ENCODE assay signal across 18 cellular contexts in the genomic region with DNA sequence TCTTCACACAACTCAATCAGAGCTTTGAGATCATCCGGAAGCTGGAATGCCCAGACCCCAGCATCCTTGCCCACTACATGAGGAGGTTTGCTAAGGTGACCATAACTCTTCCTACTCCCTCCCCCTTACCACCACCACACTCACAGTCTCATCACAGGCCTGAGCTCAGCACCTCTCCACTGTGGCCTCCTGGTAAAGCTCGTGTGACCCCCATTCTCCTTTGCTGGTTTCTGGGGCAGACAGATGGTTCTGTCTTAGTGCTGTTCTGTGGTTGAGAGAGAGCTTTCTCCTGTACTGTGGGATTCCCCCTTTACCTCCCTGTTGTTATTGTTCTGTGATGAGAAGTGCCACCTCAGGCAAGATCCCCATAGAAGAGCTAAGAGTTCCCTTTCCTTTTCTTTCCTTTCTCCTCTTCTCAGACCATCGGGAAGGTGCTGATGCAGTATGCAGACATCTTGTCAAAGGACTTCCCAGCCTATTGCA.
A peak's percentile ranks its signal among the peaks of the same experiment; 100 is the strongest.
DNase-seq lines count a peak whose midpoint lies in the region; ATAC-seq and TF ChIP-seq lines count a peak whose summit lies in the region.
"Had no signal": no experiment of that assay in that cellular context is flagged by ENCODE, and none has a peak within 500 bp of the region (broad histone marks: within the 10 kb centered on the region; RNA-seq: fewer than 3 reads in every experiment).

No MANE protein-coding gene starts in this region.

- no peak for DNase-seq in activated naive CD8-positive, alpha-beta T cell treated with anti-CD3 and anti-CD28 coated beads, Interleukin-2, amount 50 U/mL, for 24 hours
- DNase-seq in activated naive CD8-positive, alpha-beta T cell treated with anti-CD3 and anti-CD28 coated beads for 36 hours: no peak
- no peak for DNase-seq in endothelial cell (ENCODE audit: low spot score)
- peak; percentile 24 for DNase-seq in type B pancreatic cell (ENCODE audit: extremely low spot score, unreplicated experiment)
- DNase-seq in COLO829 (ENCODE audit: low spot score): no peak
- no peak for DNase-seq in SW 1271 (lab: John Stamatoyannopoulos, UW)
- DNase-seq: BE2C; CD4-positive, CD25-positive, alpha-beta regulatory T cell; DMS153; GDM1; H9; IMR-90; NCI-H1417 treated with DMSO at 0.1 percent for 48 hours; NCI-H187 treated with DMSO at 0.1 percent for 48 hours; NCI-H2227 treated with DMSO at 0.1 percent for 48 hours; NCI-H510A treated with DMSO at 0.1 percent for 48 hours had no signal

- H3K9me3 Mint-ChIP-seq in activated naive CD8-positive, alpha-beta T cell treated with anti-CD3 and anti-CD28 coated beads, Interleukin-2, amount 50 U/mL, for 24 hours: no peaks in the 10 kb centered on the region
- H3K9me3 Mint-ChIP-seq in activated naive CD8-positive, alpha-beta T cell treated with anti-CD3 and anti-CD28 coated beads for 36 hours: no peaks in the 10 kb centered on the region
- H3K9me3 Mint-ChIP-seq in endothelial cell (ENCODE audit: unreplicated experiment) (no peaks in the 10 kb centered on the region), type B pancreatic cell (no peaks in the 10 kb centered on the region)
- H3K9me3 Mint-ChIP-seq: CD4-positive, CD25-positive, alpha-beta regulatory T cell; H9 had no signal

- H3K4me3 Mint-ChIP-seq in activated naive CD8-positive, alpha-beta T cell treated with anti-CD3 and anti-CD28 coated beads, Interleukin-2, amount 50 U/mL, for 24 hours: no peak overlapping the region
- H3K4me3 Mint-ChIP-seq in activated naive CD8-positive, alpha-beta T cell treated with anti-CD3 and anti-CD28 coated beads for 36 hours: no peak overlapping the region
- H3K4me3 Mint-ChIP-seq in endothelial cell (ENCODE audit: unreplicated experiment): peak overlapping the region; percentile 16
- no peak overlapping the region for H3K4me3 Mint-ChIP-seq in type B pancreatic cell
- H3K4me3 Mint-ChIP-seq: CD4-positive, CD25-positive, alpha-beta regulatory T cell; H9 had no signal

- H3K27me3 Mint-ChIP-seq in activated naive CD8-positive, alpha-beta T cell treated with anti-CD3 and anti-CD28 coated beads, Interleukin-2, amount 50 U/mL, for 24 hours: peaks cover 3% of the 10 kb centered on the region
- no peaks in the 10 kb centered on the region for H3K27me3 Mint-ChIP-seq in activated naive CD8-positive, alpha-beta T cell treated with anti-CD3 and anti-CD28 coated beads for 36 hours
- peaks cover 9% of the 10 kb centered on the region for H3K27me3 Mint-ChIP-seq in endothelial cell (ENCODE audit: unreplicated experiment)
- no peaks in the 10 kb centered on the region for H3K27me3 Mint-ChIP-seq in type B pancreatic cell

- TF ChIP-seq CTCF in endothelial cell (IDR thresholded peaks at IDR 0.05; ENCODE audit: unreplicated experiment) (no peak), type B pancreatic cell (conservative IDR thresholded peaks at IDR 0.05) (no peak)

- peak; percentile 13 for ATAC-seq in activated naive CD8-positive, alpha-beta T cell treated with anti-CD3 and anti-CD28 coated beads, Interleukin-2, amount 50 U/mL, for 24 hours
- peak; percentile 76 for ATAC-seq in GM21723 (IDR thresholded peaks at IDR 0.05; ENCODE audit: unreplicated experiment)
- ATAC-seq in GM18909 (IDR thresholded peaks at IDR 0.05; ENCODE audit: poor library complexity, unreplicated experiment): no peak

- H3K27ac Mint-ChIP-seq in activated naive CD8-positive, alpha-beta T cell treated with anti-CD3 and anti-CD28 coated beads, Interleukin-2, amount 50 U/mL, for 24 hours: no peak overlapping the region
- no peak overlapping the region for H3K27ac Mint-ChIP-seq in activated naive CD8-positive, alpha-beta T cell treated with anti-CD3 and anti-CD28 coated beads for 36 hours
- H3K27ac Mint-ChIP-seq in endothelial cell (ENCODE audit: unreplicated experiment) (no peak overlapping the region), type B pancreatic cell (no peak overlapping the region)
- H3K27ac Mint-ChIP-seq: CD4-positive, CD25-positive, alpha-beta regulatory T cell; H9 had no signal

- peaks cover 4% of the 10 kb centered on the region for H3K4me1 Mint-ChIP-seq in activated naive CD8-positive, alpha-beta T cell treated with anti-CD3 and anti-CD28 coated beads, Interleukin-2, amount 50 U/mL, for 24 hours
- H3K4me1 Mint-ChIP-seq in activated naive CD8-positive, alpha-beta T cell treated with anti-CD3 and anti-CD28 coated beads for 36 hours: peaks cover 4% of the 10 kb centered on the region
- peaks cover 15% of the 10 kb centered on the region for H3K4me1 Mint-ChIP-seq in endothelial cell (ENCODE audit: unreplicated experiment)
- H3K4me1 Mint-ChIP-seq in type B pancreatic cell (ENCODE audit: unreplicated experiment): peaks cover under 1% of the 10 kb centered on the region
- H3K4me1 Mint-ChIP-seq: CD4-positive, CD25-positive, alpha-beta regulatory T cell; H9 had no signal

- H3K36me3 Mint-ChIP-seq in activated naive CD8-positive, alpha-beta T cell treated with anti-CD3 and anti-CD28 coated beads, Interleukin-2, amount 50 U/mL, for 24 hours (ENCODE audit: low read depth): no peaks in the 10 kb centered on the region
- H3K36me3 Mint-ChIP-seq in activated naive CD8-positive, alpha-beta T cell treated with anti-CD3 and anti-CD28 coated beads for 36 hours: no peaks in the 10 kb centered on the region
- peaks cover 52% of the 10 kb centered on the region for H3K36me3 Mint-ChIP-seq in endothelial cell (ENCODE audit: low read depth, unreplicated experiment)
- H3K36me3 Mint-ChIP-seq in type B pancreatic cell: peaks cover 27% of the 10 kb centered on the region
- H3K36me3 Mint-ChIP-seq: CD4-positive, CD25-positive, alpha-beta regulatory T cell had no signal
